Comparison of ENCODE assay signal across 2 cellular contexts in genomic region chr11:17548444-17548843, GRCh38.
TF ChIP-seq lines count a peak whose summit lies in the region.

No MANE protein-coding gene starts in this region.

TF ChIP-seq in HEK293T, 16 proteins besides CTCF, POLR2A, EP300 and RAD21:
- TF ChIP-seq ARNT (IDR thresholded peaks at IDR 0.05) (no peak), FOXA1 (IDR thresholded peaks at IDR 0.05) (no peak), FOXK2 (IDR thresholded peaks at IDR 0.05) (no peak), FOXM1 (IDR thresholded peaks at IDR 0.05; ENCODE audit: borderline replicate concordance) (no peak), ELF4 (IDR thresholded peaks at IDR 0.05) (no peak), PKNOX1 (IDR thresholded peaks at IDR 0.05) (no peak), LEF1 (IDR thresholded peaks at IDR 0.05; ENCODE audit: borderline replicate concordance) (no peak), BHLHE40 (IDR thresholded peaks at IDR 0.05; ENCODE audit: borderline replicate concordance) (no peak)

TF ChIP-seq in GM12878, 131 proteins besides CTCF, POLR2A, EP300 and RAD21:
- TF ChIP-seq HDAC6 (IDR thresholded peaks at IDR 0.05; ENCODE audit: unreplicated experiment): no peak
- no peak for TF ChIP-seq HDGF (IDR thresholded peaks at IDR 0.05)
